Comparison of ENCODE assay signal across 9 cellular contexts in the genomic region with DNA sequence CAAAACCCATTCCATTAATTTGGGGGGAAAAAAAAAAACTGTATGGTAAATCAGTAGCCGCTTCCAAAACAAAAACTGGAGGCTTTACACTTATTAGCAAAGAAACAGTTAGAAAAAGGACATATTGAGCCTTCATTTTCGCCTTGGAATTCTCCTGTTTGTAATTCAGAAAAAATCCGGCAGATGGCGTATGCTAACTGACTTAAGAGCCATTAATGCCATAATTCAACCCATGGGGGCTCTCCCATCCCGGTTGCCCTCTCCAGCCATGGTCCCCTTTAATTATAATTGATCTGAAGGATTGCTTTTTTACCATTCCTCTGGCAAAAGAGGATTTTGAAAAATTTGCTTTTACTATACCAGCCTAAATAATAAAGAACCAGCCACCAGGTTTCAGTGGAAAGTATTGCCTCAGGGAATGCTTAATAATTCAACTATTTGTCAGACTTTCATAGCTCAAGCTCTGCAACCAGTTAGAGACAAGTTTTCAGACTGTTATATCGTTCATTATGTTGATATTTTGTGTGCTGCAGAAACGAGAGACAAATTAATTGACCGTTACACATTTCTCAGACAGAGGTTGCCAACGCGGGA. TPM values are rescaled to one million over a fixed set of nuclear protein-coding genes. Genes with fewer than 3 reads are reported as not detected.
DNase-seq lines count a peak whose midpoint lies in the region; FAIRE-seq and TF ChIP-seq lines count a peak whose summit lies in the region.
"Had no signal": no experiment of that assay in that cellular context is flagged by ENCODE, and none has a peak within 500 bp of the region (broad histone marks: within the 10 kb centered on the region; RNA-seq: fewer than 3 reads in every experiment).

No MANE protein-coding gene starts in this region.

- no peak for TF ChIP-seq POLR2A in H54 (IDR thresholded peaks at IDR 0.05; ENCODE audit: low read depth, low read length)
- no peak for TF ChIP-seq POLR2A in GM12891 (IDR thresholded peaks at IDR 0.05; ENCODE audit: low read depth, low read length)

- TF ChIP-seq CTCF in astrocyte of the cerebellum (IDR thresholded peaks at IDR 0.05; ENCODE audit: low read depth, low read length, missing control alignments) (peak; percentile 69), liver (IDR thresholded peaks at IDR 0.05; ENCODE audit: low read depth, low read length, missing input control) (peak; percentile 73)

- peak overlapping the region in 1 of 2 donors; percentile 38 for H3K9ac ChIP-seq in liver (ENCODE audit: low read depth in 1 of 2, low read length in 2 of 2)

- peak; percentile 69 to 77 for TF ChIP-seq RAD21 in liver (IDR thresholded peaks at IDR 0.05)

- H3K4me1 ChIP-seq in liver (ENCODE audit: control insufficient read depth in 4 of 4, insufficient read depth in 4 of 4, low read length in 3 of 4) = no peaks in the 10 kb centered on the region

- DNase-seq in ACHN = peak; percentile 77
- no peak for DNase-seq in H54 (ENCODE audit: insufficient read length, low spot score)
- no peak for DNase-seq in astrocyte of the cerebellum (ENCODE audit: low read depth)
- DNase-seq in NCI-H1092 treated with DMSO at 0.1 percent for 48 hours (lab: John Stamatoyannopoulos, UW) = no peak
- no peak for DNase-seq in posterior vena cava (ENCODE audit: low spot score)
- no peak for DNase-seq in mesenteric fat pad (ENCODE audit: low spot score)
- no peak for DNase-seq in GM12891 (ENCODE audit: insufficient read length, low spot score)

- peak; percentile 23 for FAIRE-seq in H54 (lab: Jason Lieb, UNC)
- no peak for FAIRE-seq in GM12891 (lab: Jason Lieb, UNC)

- no peaks in the 10 kb centered on the region for H3K36me3 ChIP-seq in liver (ENCODE audit: control insufficient read depth in 4 of 4, insufficient read depth in 3 of 4, low read depth in 1 of 4, low read length in 3 of 4)

- no peak overlapping the region for H3K27ac ChIP-seq in liver (ENCODE audit: low read depth in 1 of 2, low read length in 2 of 2)
- H3K27ac ChIP-seq: epithelial cell of prostate had no signal

- 40% methylated on average over 10 of the region's 10 CpGs for WGBS in liver

- in situ Hi-C loops in ACHN (cut with HindIII; ENCODE audit: low pct_ligation_motif_present, low pct_unique_long_range_greater_than_20kb, low sequenced_read_pairs) = no loop called here
- in situ Hi-C loops in astrocyte of the cerebellum (cut with HindIII; ENCODE audit: low sequenced_read_pairs) = no loop called here

- H3K9me3 ChIP-seq in liver (ENCODE audit: control insufficient read depth in 4 of 4, low read length in 3 of 4) = no peaks in the 10 kb centered on the region

- H3K4me3 ChIP-seq in astrocyte of the cerebellum (ENCODE audit: low read depth, low read length) = no peak overlapping the region
- H3K4me3 ChIP-seq in liver (ENCODE audit: low read depth in 1 of 3, low read length in 3 of 3) = no peak overlapping the region

- no peaks in the 10 kb centered on the region for H3K27me3 ChIP-seq in liver (ENCODE audit: control insufficient read depth in 4 of 4, insufficient read depth in 4 of 4, low read length in 3 of 4)

- intact Hi-C loops in posterior vena cava (cut with DNase I) = no loop called here

TF ChIP-seq in liver, 16 proteins besides CTCF, POLR2A, EP300 and RAD21:
- TF ChIP-seq SP1 (IDR thresholded peaks at IDR 0.05) (no peak), HNF4G (IDR thresholded peaks at IDR 0.05) (no peak)
TF ChIP-seq in liver: peak in this region for 0.

TF ChIP-seq in GM12891, 5 proteins besides CTCF, POLR2A, EP300 and RAD21:
- TF ChIP-seq TAF1 (IDR thresholded peaks at IDR 0.05; ENCODE audit: low read depth, low read length) (no peak), PAX5 (IDR thresholded peaks at IDR 0.05; ENCODE audit: insufficient read depth, low read length, severe bottlenecking) (no peak), POLR2AphosphoS5 (IDR thresholded peaks at IDR 0.05; ENCODE audit: low read depth, low read length) (no peak), SPI1 (IDR thresholded peaks at IDR 0.05; ENCODE audit: low read depth, low read length) (no peak), POU2F2 (IDR thresholded peaks at IDR 0.05; ENCODE audit: low read depth, low read length) (no peak)
TF ChIP-seq in GM12891: peak in this region for 0.

RNA-seq across cellular contexts. Expression of a gene that starts 9.4 kb away (rescaled TPM):
- total RNA-seq in liver = 100 to 1,000 TPM; 345 to 761 TPM
- 100 to 1,000 TPM; 216 to 499 TPM for polyA plus RNA-seq in liver
- total RNA-seq in posterior vena cava = 100 to 1,000 TPM; 756 TPM
- 734 TPM for total RNA-seq in mesenteric fat pad
- polyA plus RNA-seq in GM12891 (2012; ENCODE audit: low read depth, missing spikeins) = 4,162 TPM

RNA-seq across cellular contexts. Expression of a gene that starts 18.9 kb away (rescaled TPM):
- total RNA-seq in liver (10 to 100 TPM; 14.6 to 18.7 TPM), posterior vena cava (10 to 100 TPM; 12.2 to 15.5 TPM), mesenteric fat pad (15.1 TPM)
- 1 to 10 TPM; 3.8 to 3.9 TPM for polyA plus RNA-seq in liver
- polyA plus RNA-seq in GM12891 (2012; ENCODE audit: low read depth, missing spikeins) = 6.4 TPM

RNA-seq across cellular contexts. Expression of a gene that starts 28.5 kb away (rescaled TPM):
- total RNA-seq in liver = 1 to 10 TPM; 3.3 to 8.3 TPM
- polyA plus RNA-seq in liver = under 1 TPM; 0.57 to 0.78 TPM
- total RNA-seq in posterior vena cava = 1 to 10 TPM; 7.2 to 9.9 TPM
- 6.2 TPM for total RNA-seq in mesenteric fat pad
- polyA plus RNA-seq in GM12891 (2012; ENCODE audit: low read depth, missing spikeins) = 3.2 TPM
